In the genomic region with DNA sequence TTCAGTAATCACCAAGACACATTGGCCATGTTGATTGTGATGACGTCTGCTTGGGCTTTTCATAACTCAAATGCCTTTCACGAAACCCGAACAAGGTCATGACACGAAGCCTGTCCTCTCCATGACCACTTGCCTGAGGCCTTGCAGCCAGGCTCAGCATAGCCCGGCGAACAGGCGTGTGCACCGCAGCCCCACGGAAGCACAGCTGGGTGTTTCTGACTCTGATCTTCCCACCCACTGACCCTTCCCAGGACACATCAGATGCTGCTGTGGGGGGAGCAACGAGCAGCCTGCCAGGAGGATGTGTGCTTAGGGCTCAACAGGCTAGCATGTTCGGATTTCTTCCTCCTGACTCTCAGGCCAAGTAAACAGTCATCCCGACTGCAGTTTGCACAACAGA, we compare ENCODE assay signal across 16 cellular contexts.
DNase-seq lines count a peak whose midpoint lies in the region; ATAC-seq and TF ChIP-seq lines count a peak whose summit lies in the region.
"Had no signal": no experiment of that assay in that cellular context is flagged by ENCODE, and none has a peak within 500 bp of the region (broad histone marks: within the 10 kb centered on the region; RNA-seq: fewer than 3 reads in every experiment).

No MANE protein-coding gene starts in this region.

- peaks cover 2 to 10% (median 4%) of the 10 kb centered on the region in 7 donors for H3K9me3 Mint-ChIP-seq in CD14-positive monocyte
- H3K9me3 Mint-ChIP-seq: CD8-positive, alpha-beta T cell had no signal

- peak overlapping the region; percentile 67 for H3K9ac ChIP-seq in neuronal stem cell (ENCODE audit: low read depth, low read length, poor library complexity)
- H3K9ac ChIP-seq: GM23248 had no signal

- no peak overlapping the region for H3K4ac ChIP-seq in neuronal stem cell (ENCODE audit: low read length)

- peak overlapping the region in 1 of 7 donors; percentile 50 for H3K27ac Mint-ChIP-seq in CD14-positive monocyte
- H3K27ac Mint-ChIP-seq: CD4-positive, CD25-positive, alpha-beta regulatory T cell; CD8-positive, alpha-beta T cell had no signal

- ATAC-seq in psoas muscle: no peak
- ATAC-seq: CD8-positive, alpha-beta T cell had no signal

- no peak overlapping the region for H2BK5ac ChIP-seq in neuronal stem cell (ENCODE audit: low read length)

- peak overlapping the region; percentile 92 for H3K18ac ChIP-seq in neuronal stem cell (ENCODE audit: low read length)

- no peak overlapping the region for H3K14ac ChIP-seq in neuronal stem cell (ENCODE audit: low read length)

- no peak overlapping the region for H2AFZ ChIP-seq in neuronal stem cell (ENCODE audit: low read length)
- H2AFZ ChIP-seq: GM23248 had no signal

- no peaks in the 10 kb centered on the region for H3K4me1 ChIP-seq in neuronal stem cell (ENCODE audit: control insufficient read depth in 2 of 2, insufficient read depth in 1 of 2, low read depth in 1 of 2, low read length in 2 of 2)
- no peaks in the 10 kb centered on the region for H3K4me1 ChIP-seq in psoas muscle
- H3K4me1 ChIP-seq: Caco-2 had no signal

- H2BK120ac ChIP-seq in neuronal stem cell (ENCODE audit: low read depth, low read length): no peak overlapping the region

- H3K27ac ChIP-seq in VCaP (peak overlapping the region; percentile 43; the same call in 1 of the 2 replicates), neuronal stem cell (replicated peaks; ENCODE audit: low read length) (no peak overlapping the region), psoas muscle (no peak overlapping the region)
- H3K27ac ChIP-seq: GM23248 had no signal

- H3K4me2 ChIP-seq in neuronal stem cell (ENCODE audit: insufficient read depth, low read length, poor library complexity, severe bottlenecking): no peak overlapping the region

- intact Hi-C loops in CD14-positive monocyte (cut with micrococcal nuclease) (no loop called here), psoas muscle (cut with DNase I) (no loop called here)

- H3K9me3 ChIP-seq in neuronal stem cell (replicated peaks in 1 of 2; ENCODE audit: control insufficient read depth in 2 of 2, insufficient read depth in 1 of 2, low read depth in 1 of 2, low read length in 2 of 2): peaks cover 0 to 6% of the 10 kb centered on the region in 2 donors
- no peaks in the 10 kb centered on the region for H3K9me3 ChIP-seq in psoas muscle
- H3K9me3 ChIP-seq: Caco-2 had no signal

- H3K4me3 ChIP-seq in H7 (ENCODE audit: insufficient read depth, low read depth, low read length) (no peak overlapping the region), neuronal stem cell (ENCODE audit: low read length in 2 of 2) (no peak overlapping the region), psoas muscle (no peak overlapping the region)
- H3K4me3 ChIP-seq: GM23248 had no signal

- H2BK15ac ChIP-seq in neuronal stem cell (ENCODE audit: low read length): no peak overlapping the region

- no peaks in the 10 kb centered on the region for H3K79me1 ChIP-seq in neuronal stem cell (ENCODE audit: low read depth, low read length)

- no peak overlapping the region for H2BK12ac ChIP-seq in neuronal stem cell (ENCODE audit: low read length)

- H3K4me1 Mint-ChIP-seq in CD14-positive monocyte: no peaks in the 10 kb centered on the region
- H3K4me1 Mint-ChIP-seq: CD4-positive, CD25-positive, alpha-beta regulatory T cell had no signal

- H3K36me3 Mint-ChIP-seq in CD14-positive monocyte: no peaks in the 10 kb centered on the region
- H3K36me3 Mint-ChIP-seq: CD4-positive, CD25-positive, alpha-beta regulatory T cell; CD8-positive, alpha-beta T cell had no signal

- no peak overlapping the region for H3K4me3 Mint-ChIP-seq in CD14-positive monocyte
- H3K4me3 Mint-ChIP-seq: CD4-positive, CD25-positive, alpha-beta regulatory T cell; CD8-positive, alpha-beta T cell had no signal

- no peak overlapping the region for H2AK5ac ChIP-seq in neuronal stem cell (ENCODE audit: low read depth, low read length)

- peaks cover 0 to 3% (median 2%) of the 10 kb centered on the region in 3 donors for H3K27me3 Mint-ChIP-seq in CD14-positive monocyte (ENCODE audit: low read depth in 3 of 3)
- H3K27me3 Mint-ChIP-seq: CD4-positive, CD25-positive, alpha-beta regulatory T cell had no signal

- TF ChIP-seq CTCF in VCaP (conservative IDR thresholded peaks at IDR 0.05) (no peak), CD14-positive monocyte (IDR thresholded peaks at IDR 0.05) (no peak), psoas muscle (IDR thresholded peaks at IDR 0.05) (no peak)

- DNase-seq in H7 (peak; percentile 39), islet precursor cell (peak; percentile 21), neuronal stem cell (ENCODE audit: low spot score) (no peak), CD14-positive monocyte (ENCODE audit: low spot score) (no peak), kidney glomerular epithelial cell (lab: John Stamatoyannopoulos, UW) (no peak), psoas muscle (no peak)
- DNase-seq: 8988T; C1 segment of cervical spinal cord; Caco-2; CD4-positive, CD25-positive, alpha-beta regulatory T cell; CD8-positive, alpha-beta T cell; DMS153; DND-41; GM23248; HCEC 1CT had no signal

- no peaks in the 10 kb centered on the region for H3K36me3 ChIP-seq in H7 (replicated peaks; ENCODE audit: control insufficient read depth, insufficient read depth, low read length)
- H3K36me3 ChIP-seq in neuronal stem cell (replicated peaks in 1 of 2; ENCODE audit: control insufficient read depth in 2 of 2, insufficient read depth in 2 of 2, low read length in 2 of 2): no peaks in the 10 kb centered on the region
- H3K36me3 ChIP-seq in psoas muscle (ENCODE audit: insufficient read depth in 1 of 2, low read depth in 1 of 2): no peaks in the 10 kb centered on the region

- H3K27me3 ChIP-seq in H7 (ENCODE audit: control insufficient read depth, insufficient read depth, low read length): no peaks in the 10 kb centered on the region
- no peaks in the 10 kb centered on the region for H3K27me3 ChIP-seq in neuronal stem cell (ENCODE audit: control insufficient read depth in 3 of 3, insufficient read depth in 3 of 3, low read depth in 1 of 3, low read length in 3 of 3)
- H3K27me3 ChIP-seq in psoas muscle (ENCODE audit: insufficient read depth in 3 of 3, low read length in 2 of 3): peaks cover 0 to 5% (median 5%) of the 10 kb centered on the region in 3 donors

- no peak overlapping the region for H4K91ac ChIP-seq in neuronal stem cell (ENCODE audit: low read depth, low read length, poor library complexity)

- H3K23ac ChIP-seq in neuronal stem cell (ENCODE audit: low read depth, low read length, poor library complexity): peak overlapping the region; percentile 69

- no CpG with 5 or more reads among the region's 12 CpGs for WGBS in neuronal stem cell (ENCODE audit: extremely low coverage in 2 of 2, insufficient read length in 2 of 2, insufficient replicate concordance in 1 of 2), 2 donors
- 55 to 58% (median 55%) methylated on average over 12 of the region's 12 CpGs for WGBS in psoas muscle, 3 donors

- no peak overlapping the region for H4K8ac ChIP-seq in neuronal stem cell (ENCODE audit: low read depth, low read length)

Comparison
In these comparisons a context has a peak if more than half of its experiments do, and no peak if none do; other contexts are left out.
1. DNase-seq: peak in H7 (single experiment) and islet precursor cell (single experiment); none in neuronal stem cell (single experiment), CD14-positive monocyte (single experiment), kidney glomerular epithelial cell (single experiment) and psoas muscle (0 of 2).